Comparison of ENCODE assay signal across 9 cellular contexts in the genomic region with DNA sequence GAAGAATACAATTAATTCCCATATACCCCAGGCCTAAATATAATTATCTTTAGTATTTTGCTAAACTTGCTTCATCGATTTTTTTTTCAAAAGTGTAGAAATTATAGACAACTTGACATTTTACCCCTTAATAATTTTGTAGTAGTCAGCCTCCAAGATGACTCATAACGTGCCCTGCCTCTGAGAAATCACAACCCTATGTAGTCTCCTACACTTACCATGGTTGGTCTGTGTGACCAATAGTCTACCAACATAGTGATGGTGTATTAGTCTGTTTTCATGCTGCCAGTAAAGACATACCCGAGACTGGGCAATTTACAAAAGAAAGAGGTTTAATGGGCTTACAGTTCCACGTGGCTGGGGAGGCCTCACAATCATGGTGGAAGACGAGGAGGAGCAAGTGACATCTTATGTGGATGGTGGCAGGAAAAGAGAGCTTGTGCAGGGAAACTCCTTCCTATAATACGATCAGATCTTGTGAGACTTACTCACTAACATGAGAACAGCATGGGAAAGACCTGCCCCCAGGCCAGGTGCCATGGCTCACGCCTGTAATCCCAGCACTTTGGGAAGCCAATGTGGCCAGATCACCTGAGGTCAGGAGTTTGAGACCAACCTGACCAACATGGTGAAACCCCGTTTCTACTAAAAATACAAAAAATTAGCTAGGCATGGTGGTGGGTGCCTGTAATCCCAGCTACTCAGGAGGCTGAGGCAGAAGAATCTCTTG. TPM values are rescaled to one million over a fixed set of nuclear protein-coding genes. Genes with fewer than 3 reads are reported as not detected.
DNase-seq lines count a peak whose midpoint lies in the region; ATAC-seq, FAIRE-seq and TF ChIP-seq lines count a peak whose summit lies in the region.
"Not testable (repeated sequence)": the region's sequence is repeated elsewhere in the genome, so short reads cannot be mapped to it uniquely, and the experiment has no call there.
"Had no signal": no experiment of that assay in that cellular context is flagged by ENCODE, and none has a peak within 500 bp of the region (broad histone marks: within the 10 kb centered on the region; RNA-seq: fewer than 3 reads in every experiment).

No MANE protein-coding gene starts in this region.

- H3K9me2 ChIP-seq in MM.1S (replicated peaks; ENCODE audit: insufficient read depth, low read length) = not testable (repeated sequence)

- not testable (repeated sequence) for H3K79me2 ChIP-seq in MM.1S (ENCODE audit: low read length)

- H3K36me3 Mint-ChIP-seq in activated T-helper 17 cell treated with anti-CD3 and anti-CD28 coated beads, Interleukin-2, amount 50 U/mL, for 72 hours (ENCODE audit: low read depth) = not testable (repeated sequence)

- 75 to 85% (median 81%) methylated on average over 8 of the region's 8 CpGs for WGBS in small intestine, 3 donors

- not testable (repeated sequence) for TF ChIP-seq POLR2A in H54 (IDR thresholded peaks at IDR 0.05; ENCODE audit: low read depth, low read length)

- peak; percentile 40 for ATAC-seq in GM19023 (IDR thresholded peaks at IDR 0.05; ENCODE audit: unreplicated experiment)
- ATAC-seq in HG03135 (IDR thresholded peaks at IDR 0.05; ENCODE audit: unreplicated experiment) = peak; percentile 49
- peak; percentile 87 for ATAC-seq in activated T-helper 17 cell treated with anti-CD3 and anti-CD28 coated beads, Interleukin-2, amount 50 U/mL, for 72 hours (replicated peaks)

- H3K27me3 Mint-ChIP-seq in activated T-helper 17 cell treated with anti-CD3 and anti-CD28 coated beads, Interleukin-2, amount 50 U/mL, for 72 hours = peaks cover 22% of the 10 kb centered on the region

- H3K9ac ChIP-seq in MM.1S (ENCODE audit: low read length) = not testable (repeated sequence)

- H2AFZ ChIP-seq in MM.1S (ENCODE audit: low read length) = not testable (repeated sequence)

- not testable (repeated sequence) for H3K36me3 ChIP-seq in MM.1S (replicated peaks; ENCODE audit: insufficient read depth, low read length); small intestine (ENCODE audit: control insufficient read depth in 2 of 2, insufficient read depth in 2 of 2, low read length in 2 of 2)

- not testable (repeated sequence) for H3K4me3 Mint-ChIP-seq in activated T-helper 17 cell treated with anti-CD3 and anti-CD28 coated beads, Interleukin-2, amount 50 U/mL, for 72 hours

- H3K4me1 ChIP-seq in MM.1S (ENCODE audit: low read length) = peaks cover 12% of the 10 kb centered on the region
- not testable (repeated sequence) for H3K4me1 ChIP-seq in small intestine (ENCODE audit: control insufficient read depth in 2 of 2, insufficient read depth in 1 of 2, low read depth in 1 of 2, low read length in 1 of 2)

- H3K4me2 ChIP-seq in MM.1S (ENCODE audit: low read depth, low read length) = peak overlapping the region; percentile 14; the same call in 1 of the 2 replicates

- peak; percentile 62 for DNase-seq in EH (ENCODE audit: low read depth)
- DNase-seq in H54 (ENCODE audit: insufficient read length, low spot score) = peak; percentile 46
- not testable (repeated sequence) for DNase-seq in MM.1S
- peak; percentile 48 for DNase-seq in epithelial cell of esophagus (ENCODE audit: low read depth)
- peak; percentile 27 for DNase-seq in small intestine

- H3K4me3 ChIP-seq in MM.1S (ENCODE audit: low read length); epithelial cell of esophagus (ENCODE audit: low read length); small intestine (ENCODE audit: low read depth in 1 of 2, low read length in 2 of 2): not testable (repeated sequence)

- not testable (repeated sequence) for H3K27me3 ChIP-seq in MM.1S (replicated peaks; ENCODE audit: insufficient read depth, low read length); small intestine (ENCODE audit: control insufficient read depth in 2 of 2, insufficient read depth in 2 of 2, low read length in 2 of 2)

- not testable (repeated sequence) for H3K27ac ChIP-seq in MM.1S (ENCODE audit: low read length)
- H3K27ac ChIP-seq in small intestine (ENCODE audit: low read depth in 1 of 2, low read length in 1 of 2) = peak overlapping the region in 1 of 2 donors; percentile 62

- H3K27ac Mint-ChIP-seq in activated T-helper 17 cell treated with anti-CD3 and anti-CD28 coated beads, Interleukin-2, amount 50 U/mL, for 72 hours = not testable (repeated sequence)

- H3F3A ChIP-seq in MM.1S (ENCODE audit: insufficient read depth, low read length) = not testable (repeated sequence)

- H4K20me1 ChIP-seq in MM.1S (ENCODE audit: insufficient read depth, low read length) = not testable (repeated sequence)

- not testable (repeated sequence) for FAIRE-seq in H54 (lab: Jason Lieb, UNC); small intestine (lab: Jason Lieb, UNC)

- H3K4me1 Mint-ChIP-seq in activated T-helper 17 cell treated with anti-CD3 and anti-CD28 coated beads, Interleukin-2, amount 50 U/mL, for 72 hours = not testable (repeated sequence)

- not testable (repeated sequence) for H3K9me3 Mint-ChIP-seq in activated T-helper 17 cell treated with anti-CD3 and anti-CD28 coated beads, Interleukin-2, amount 50 U/mL, for 72 hours

- not testable (repeated sequence) for TF ChIP-seq CTCF in MM.1S (IDR thresholded peaks at IDR 0.05; ENCODE audit: low read length); epithelial cell of esophagus (IDR thresholded peaks at IDR 0.05; ENCODE audit: insufficient read depth, low read depth, low read length, missing control alignments)

- not testable (repeated sequence) for H3K9me3 ChIP-seq in MM.1S (replicated peaks; ENCODE audit: insufficient read depth, low read length); small intestine (ENCODE audit: control insufficient read depth, low read depth)

RNA-seq across cellular contexts. Expression of a gene that starts 3.3 kb away (rescaled TPM):
- under 1 TPM; 0.80 to 0.82 TPM for total RNA-seq in activated T-helper 17 cell treated with anti-CD3 and anti-CD28 coated beads, Interleukin-2, amount 50 U/mL, for 72 hours
- polyA plus RNA-seq in small intestine = 100 to 1,000 TPM in 2 of 3 donors, 10 to 100 TPM in 1; 93.7 to 516 (median 230) TPM
- total RNA-seq: CD8-positive, alpha-beta T cell had no signal

RNA-seq across cellular contexts. Expression of a gene that starts 42.5 kb away (rescaled TPM):
- 100 to 1,000 TPM in 1 of 2 donors, 10 to 100 TPM in 1; 87.7 to 157 TPM for total RNA-seq in activated T-helper 17 cell treated with anti-CD3 and anti-CD28 coated beads, Interleukin-2, amount 50 U/mL, for 72 hours
- 100 to 1,000 TPM in 1 of 3 donors, 10 to 100 TPM in 2; 39.6 to 109 (median 59.2) TPM for polyA plus RNA-seq in small intestine
